In the genomic region with DNA sequence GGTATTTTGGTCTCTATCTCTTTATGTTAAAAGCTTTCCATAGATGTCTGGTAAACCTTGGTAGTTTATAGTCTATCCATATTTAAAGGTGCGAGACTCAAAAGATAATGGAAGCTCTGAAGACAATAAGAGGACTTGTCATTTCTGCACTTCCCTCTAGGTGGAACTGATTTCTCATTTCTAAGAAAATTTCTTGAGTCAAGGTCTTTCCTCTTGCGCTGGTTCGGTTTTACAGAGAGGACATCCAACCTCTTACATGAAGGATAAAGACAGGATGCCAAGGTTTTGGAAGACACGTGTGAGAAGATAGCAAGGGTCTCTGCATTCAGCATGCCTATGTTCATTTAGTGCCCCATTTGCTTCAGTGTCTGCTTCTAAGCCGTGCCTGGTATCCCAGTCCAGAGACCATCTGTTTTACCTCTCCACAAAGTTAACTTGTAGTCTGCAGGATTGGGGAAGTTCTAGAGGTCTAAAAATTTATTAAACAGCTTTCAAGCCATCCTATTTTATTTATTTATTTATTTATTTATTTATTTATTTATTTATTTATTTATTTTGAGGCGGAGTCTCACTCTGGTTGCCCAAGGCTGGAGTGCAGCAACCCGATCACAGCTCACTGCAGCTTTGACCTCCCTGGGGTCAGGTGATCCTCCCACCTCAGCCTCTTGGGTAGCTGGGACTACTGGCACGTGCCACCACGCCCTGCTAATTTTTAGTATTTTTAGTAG, we compare ENCODE assay signal across 12 cellular contexts. TPM values are rescaled to one million over a fixed set of nuclear protein-coding genes. Genes with fewer than 3 reads are reported as not detected.
DNase-seq lines count a peak whose midpoint lies in the region; ATAC-seq and TF ChIP-seq lines count a peak whose summit lies in the region.
"Had no signal": no experiment of that assay in that cellular context is flagged by ENCODE, and none has a peak within 500 bp of the region (broad histone marks: within the 10 kb centered on the region; RNA-seq: fewer than 3 reads in every experiment).

No MANE protein-coding gene starts in this region.

- no peaks in the 10 kb centered on the region for H3K9me3 Mint-ChIP-seq in endodermal cell
- H3K9me3 Mint-ChIP-seq: T-cell had no signal

- intact Hi-C loops in psoas muscle (cut with DNase I) = no loop called here

- H3K4me1 ChIP-seq in SK-N-SH (ENCODE audit: control insufficient read depth in 1 of 2, insufficient read depth in 2 of 2, low read depth in 1 of 2, low read length in 1 of 2) = no peaks in the 10 kb centered on the region
- H3K4me1 ChIP-seq in OCI-LY3 (ENCODE audit: low read length) = no peaks in the 10 kb centered on the region
- no peaks in the 10 kb centered on the region for H3K4me1 ChIP-seq in endodermal cell (ENCODE audit: control insufficient read depth, insufficient read depth, low read length)
- H3K4me1 ChIP-seq in psoas muscle = no peaks in the 10 kb centered on the region
- H3K4me1 ChIP-seq: vagina had no signal

- TF ChIP-seq RAD21 in SK-N-SH (IDR thresholded peaks at IDR 0.05; ENCODE audit: low read length) = no peak

- no peak overlapping the region for H3K27ac Mint-ChIP-seq in endodermal cell
- H3K27ac Mint-ChIP-seq: T-cell had no signal

- no peaks in the 10 kb centered on the region for H3K9me3 ChIP-seq in SK-N-SH
- H3K9me3 ChIP-seq in OCI-LY3 (ENCODE audit: insufficient read depth, low read length) = no peaks in the 10 kb centered on the region
- H3K9me3 ChIP-seq in endodermal cell (ENCODE audit: control insufficient read depth, low read length) = no peaks in the 10 kb centered on the region
- no peaks in the 10 kb centered on the region for H3K9me3 ChIP-seq in psoas muscle
- H3K9me3 ChIP-seq: vagina had no signal

- 95% methylated on average over 9 of the region's 9 CpGs for WGBS in SK-N-SH (ENCODE audit: low lambda C conversion rate)
- WGBS in endodermal cell (ENCODE audit: insufficient coverage in 1 of 2, insufficient read length in 1 of 2), 2 experiments = 80 to 93% methylated on average over 6 to 9 of the region's 9 CpGs
- 80 to 84% (median 82%) methylated on average over 9 of the region's 9 CpGs for WGBS in psoas muscle, 3 donors

- H3K27ac ChIP-seq in SK-N-SH (ENCODE audit: low read depth in 2 of 2, low read length in 1 of 2) (no peak overlapping the region), OCI-LY3 (ENCODE audit: low read length) (no peak overlapping the region), endodermal cell (ENCODE audit: low read depth, low read length) (no peak overlapping the region), psoas muscle (no peak overlapping the region)
- H3K27ac ChIP-seq: vagina had no signal

- H3K4me2 ChIP-seq in SK-N-SH (no peak overlapping the region), OCI-LY3 (ENCODE audit: low read length) (no peak overlapping the region)

- no peak overlapping the region for H2AFZ ChIP-seq in SK-N-SH (ENCODE audit: low read depth)
- H2AFZ ChIP-seq in OCI-LY3 (ENCODE audit: low read depth, low read length) = no peak overlapping the region

- H3K4me3 ChIP-seq in SK-N-SH (ENCODE audit: low read depth in 2 of 2, low read length in 1 of 2) = no peak overlapping the region
- no peak overlapping the region for H3K4me3 ChIP-seq in OCI-LY3 (ENCODE audit: low read length)
- no peak overlapping the region for H3K4me3 ChIP-seq in endodermal cell (ENCODE audit: low read length)
- H3K4me3 ChIP-seq in psoas muscle = no peak overlapping the region
- H3K4me3 ChIP-seq: vagina had no signal

- DNase-seq in SK-N-SH = no peak
- DNase-seq in endodermal cell = no peak
- DNase-seq in psoas muscle = no peak
- DNase-seq in DMS79 (lab: John Stamatoyannopoulos, UW) = no peak
- no peak for DNase-seq in pons (ENCODE audit: low spot score)
- DNase-seq in epidermal melanocyte (ENCODE audit: insufficient read length, low spot score) = no peak
- DNase-seq: NCI-H1694 treated with DMSO at 0.1 percent for 48 hours, occipital lobe, T-cell had no signal

- H3K9me2 ChIP-seq in SK-N-SH = no peaks in the 10 kb centered on the region

- TF ChIP-seq CTCF in SK-N-SH (IDR thresholded peaks at IDR 0.05) = no peak
- peak; percentile 35 for TF ChIP-seq CTCF in OCI-LY3 (IDR thresholded peaks at IDR 0.05; ENCODE audit: low read depth, low read length)
- TF ChIP-seq CTCF in endodermal cell (conservative IDR thresholded peaks at IDR 0.05) = peak; percentile 52
- peak; percentile 21 for TF ChIP-seq CTCF in psoas muscle (IDR thresholded peaks at IDR 0.05)

- H4K20me1 ChIP-seq in SK-N-SH (ENCODE audit: insufficient read depth) (no peaks in the 10 kb centered on the region), OCI-LY3 (ENCODE audit: insufficient read depth, low read length) (no peaks in the 10 kb centered on the region)

- H3K27me3 ChIP-seq in SK-N-SH (ENCODE audit: insufficient read depth) (no peaks in the 10 kb centered on the region), OCI-LY3 (ENCODE audit: low read depth, low read length) (no peaks in the 10 kb centered on the region), endodermal cell (ENCODE audit: control insufficient read depth, insufficient read depth, low read length, poor library complexity, severe bottlenecking) (no peaks in the 10 kb centered on the region), psoas muscle (ENCODE audit: insufficient read depth in 3 of 3, low read length in 2 of 3) (no peaks in the 10 kb centered on the region)
- H3K27me3 ChIP-seq: vagina had no signal

- 0 out of 3 replicates have a peak, but pooled peaks have one; percentile 25 for ATAC-seq in SK-N-SH treated with all-trans-retinoic acid at 6 μM for 48 hours
- ATAC-seq in psoas muscle = peak in 1 of 4 donors; percentile 45
- ATAC-seq: T-cell had no signal

- peaks cover 50% of the 10 kb centered on the region for H3K36me3 Mint-ChIP-seq in endodermal cell (ENCODE audit: low read depth)

- no peaks in the 10 kb centered on the region for H3F3A ChIP-seq in SK-N-SH (replicated peaks; ENCODE audit: insufficient read depth)

- H3K9ac ChIP-seq in SK-N-SH (no peak overlapping the region), OCI-LY3 (ENCODE audit: low read length) (no peak overlapping the region), endodermal cell (ENCODE audit: extremely low read depth, low read length, poor library complexity, severe bottlenecking) (no peak overlapping the region)

- H3K36me3 ChIP-seq in SK-N-SH (replicated peaks in 1 of 2; ENCODE audit: control insufficient read depth in 1 of 2, insufficient read depth in 2 of 2, low read length in 1 of 2) (peaks cover 24 to 30% of the 10 kb centered on the region in 2 experiments), OCI-LY3 (replicated peaks; ENCODE audit: low read depth, low read length) (peaks cover 19% of the 10 kb centered on the region), endodermal cell (ENCODE audit: control insufficient read depth, insufficient read depth, low read length) (peaks cover 61% of the 10 kb centered on the region), psoas muscle (ENCODE audit: insufficient read depth in 1 of 2, low read depth in 1 of 2) (peaks cover 3 to 46% of the 10 kb centered on the region in 2 donors)

- POLR2A ChIA-PET in SK-N-SH (lab: Yijun Ruan, JAX) = no interaction called here

- TF ChIP-seq EP300 in SK-N-SH (IDR thresholded peaks at IDR 0.05; ENCODE audit: borderline replicate concordance in 1 of 2, low read depth in 1 of 2, low read length in 1 of 2) = no peak

- no peaks in the 10 kb centered on the region for H3K4me1 Mint-ChIP-seq in endodermal cell
- H3K4me1 Mint-ChIP-seq: T-cell had no signal

- H3K79me2 ChIP-seq in SK-N-SH (ENCODE audit: insufficient read depth) (no peaks in the 10 kb centered on the region), OCI-LY3 (ENCODE audit: low read length) (no peaks in the 10 kb centered on the region)

- no peak overlapping the region for H3K4me3 Mint-ChIP-seq in endodermal cell
- H3K4me3 Mint-ChIP-seq: T-cell had no signal

- CTCF ChIA-PET in SK-N-SH (lab: Yijun Ruan, JAX) = interaction anchor here (0.9 kb wide), 1 partner anchor 590 kb away, joined by 3 read pairs; no protein-coding TSS in a partner anchor

- H3K27me3 Mint-ChIP-seq in endodermal cell (ENCODE audit: insufficient read depth) = no peaks in the 10 kb centered on the region
- H3K27me3 Mint-ChIP-seq: T-cell had no signal

TF ChIP-seq in SK-N-SH treated with all-trans-retinoic acid at 6 μM for 48 hours, 23 proteins besides CTCF, POLR2A, EP300 and RAD21 (continues in another document):
- TF ChIP-seq ZNF565 (CRISPR knock-in tag; conservative IDR thresholded peaks at IDR 0.05; ENCODE audit: low read depth) = no peak

TF ChIP-seq in SK-N-SH, 30 proteins besides CTCF, POLR2A, EP300 and RAD21 (continues in another document):
- no peak for TF ChIP-seq RCOR1 (IDR thresholded peaks at IDR 0.05; ENCODE audit: low read length)
- no peak for TF ChIP-seq JUND (IDR thresholded peaks at IDR 0.05)
- TF ChIP-seq RXRA (IDR thresholded peaks at IDR 0.05; ENCODE audit: borderline replicate concordance, low read depth) = no peak
- no peak for TF ChIP-seq TAF1 (IDR thresholded peaks at IDR 0.05; ENCODE audit: borderline replicate concordance, low read depth, low read length)

RNA-seq across cellular contexts. Expression of gene KIAA1191, which starts 41.6 kb away (rescaled TPM):
- polyA plus RNA-seq in SK-N-SH (2012; rRNA removed) = 100 and 127 TPM in 2 replicates
- 75.8 and 102 TPM in 2 replicates for polyA plus RNA-seq in SK-N-SH (2012; cell fraction: cytosol; rRNA removed)
- 46.0 and 69.3 TPM in 2 replicates for polyA plus RNA-seq in SK-N-SH (2012; cell fraction: nucleus; rRNA removed)
- 100 to 1,000 TPM; 135 to 172 TPM for total RNA-seq in endodermal cell
- polyA plus RNA-seq in endodermal cell (2013, experiment 1 of 2) = 137 TPM
- 140 TPM for polyA plus RNA-seq in endodermal cell (2013, experiment 2 of 2)
- total RNA-seq in psoas muscle = 100 to 1,000 TPM in 1 of 4 donors, 10 to 100 TPM in 3; 46.9 to 201 (median 74.3) TPM
- polyA plus RNA-seq in psoas muscle = 10 to 100 TPM; 27.0 to 70.4 (median 42.5) TPM

RNA-seq across cellular contexts. Expression of gene ARL10, which starts 45.3 kb away (rescaled TPM):
- polyA plus RNA-seq in SK-N-SH (2012; rRNA removed) = 4.6 and 7.8 TPM in 2 replicates
- 3.6 and 5.7 TPM in 2 replicates for polyA plus RNA-seq in SK-N-SH (2012; cell fraction: cytosol; rRNA removed)
- 27.9 and 49.3 TPM in 2 replicates for polyA plus RNA-seq in SK-N-SH (2012; cell fraction: nucleus; rRNA removed)
- 10 to 100 TPM; 10.2 to 11.4 TPM for total RNA-seq in endodermal cell
- polyA plus RNA-seq in endodermal cell (2013, experiment 1 of 2) = 12.2 TPM
- polyA plus RNA-seq in endodermal cell (2013, experiment 2 of 2) = 12.5 TPM
- 1 to 10 TPM; 3.1 to 6.6 (median 5.0) TPM for total RNA-seq in psoas muscle
- polyA plus RNA-seq in psoas muscle = 1 to 10 TPM; 1.6 to 5.3 (median 3.9) TPM
